ENCODE assay signal across 23 cellular contexts in the genomic region with DNA sequence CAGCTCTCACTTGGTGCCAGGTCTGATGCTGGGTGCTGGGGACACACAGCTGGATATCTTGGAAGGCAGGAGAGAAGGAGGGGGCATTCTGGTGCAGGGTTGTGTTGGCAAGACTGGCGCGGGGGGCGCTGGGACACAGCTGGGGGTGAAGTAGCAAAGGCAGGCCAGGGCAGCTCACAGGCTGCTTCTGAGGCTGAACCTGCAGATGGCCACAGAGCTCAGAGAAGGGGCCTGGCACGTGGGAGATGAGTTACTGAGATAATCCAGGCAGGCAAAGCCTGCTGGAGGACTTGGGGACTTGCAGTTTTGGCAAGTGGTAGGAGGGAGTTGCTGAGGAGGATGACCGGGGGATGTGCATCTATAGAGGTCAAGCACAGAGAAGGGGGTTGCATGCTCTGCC. TPM values are rescaled to one million over a fixed set of nuclear protein-coding genes. Genes with fewer than 3 reads are reported as not detected.
A peak's percentile ranks its signal among the peaks of the same experiment; 100 is the strongest.
DNase-seq lines count a peak whose midpoint lies in the region; ATAC-seq and TF ChIP-seq lines count a peak whose summit lies in the region.
"Had no signal": no experiment of that assay in that cellular context is flagged by ENCODE, and none has a peak within 500 bp of the region (broad histone marks: within the 10 kb centered on the region; RNA-seq: fewer than 3 reads in every experiment).

No MANE protein-coding gene starts in this region.

- no peaks in the 10 kb centered on the region for H3K27me3 Mint-ChIP-seq in dendritic cell treated with granulocyte-macrophage colony-stimulating factor and Interleukin-4, amounts not matched to agents 40 ng/mL and 50 ng/mL, for 4 days
- H3K27me3 Mint-ChIP-seq: stimulated activated naive CD8-positive, alpha-beta T cell treated with anti-CD3 and anti-CD28 coated beads, Interleukin-15, amount 100 ng/mL, for 72 hours had no signal

- WGBS in heart left ventricle, 4 donors: 68 to 74% (median 71%) methylated on average over 5 of the region's 5 CpGs

- no peaks in the 10 kb centered on the region for H3K9me3 Mint-ChIP-seq in dendritic cell treated with granulocyte-macrophage colony-stimulating factor and Interleukin-4, amounts not matched to agents 40 ng/mL and 50 ng/mL, for 4 days
- H3K9me3 Mint-ChIP-seq: stimulated activated naive CD8-positive, alpha-beta T cell treated with anti-CD3 and anti-CD28 coated beads, Interleukin-15, amount 100 ng/mL, for 72 hours had no signal

- H3K9me3 ChIP-seq in heart left ventricle (peaks cover 0 to 3% (median 0%) of the 10 kb centered on the region in 12 donors), upper lobe of right lung (no peaks in the 10 kb centered on the region)
- H3K9me3 ChIP-seq: breast epithelium, gastroesophageal sphincter, right lobe of liver, thyroid gland had no signal

- ATAC-seq in heart left ventricle (no peak), upper lobe of right lung (no peak), GM19463 (IDR thresholded peaks at IDR 0.05; ENCODE audit: unreplicated experiment) (no peak)
- ATAC-seq: gastroesophageal sphincter; stimulated activated naive CD8-positive, alpha-beta T cell treated with anti-CD3 and anti-CD28 coated beads, Interleukin-15, amount 100 ng/mL, for 72 hours had no signal

- H3K4me3 ChIP-seq in heart left ventricle (no peak overlapping the region), upper lobe of right lung (no peak overlapping the region)
- H3K4me3 ChIP-seq: breast epithelium, gastroesophageal sphincter, right lobe of liver, thyroid gland had no signal

- peaks cover 36% of the 10 kb centered on the region for H3K4me1 Mint-ChIP-seq in dendritic cell treated with granulocyte-macrophage colony-stimulating factor and Interleukin-4, amounts not matched to agents 40 ng/mL and 50 ng/mL, for 4 days (ENCODE audit: low read depth)
- H3K4me1 Mint-ChIP-seq: nephron had no signal

- H3K4me1 ChIP-seq in heart left ventricle (peaks cover 0 to 19% (median 0%) of the 10 kb centered on the region in 12 donors), upper lobe of right lung (no peaks in the 10 kb centered on the region)
- H3K4me1 ChIP-seq: breast epithelium, gastroesophageal sphincter, right lobe of liver had no signal

- peak overlapping the region; percentile 6 for H3K27ac Mint-ChIP-seq in dendritic cell treated with granulocyte-macrophage colony-stimulating factor and Interleukin-4, amounts not matched to agents 40 ng/mL and 50 ng/mL, for 4 days
- H3K27ac Mint-ChIP-seq: CD4-positive, CD25-positive, alpha-beta regulatory T cell; nephron had no signal

- H3K36me3 Mint-ChIP-seq in dendritic cell treated with granulocyte-macrophage colony-stimulating factor and Interleukin-4, amounts not matched to agents 40 ng/mL and 50 ng/mL, for 4 days (ENCODE audit: low read depth): no peaks in the 10 kb centered on the region
- H3K36me3 Mint-ChIP-seq: CD4-positive, CD25-positive, alpha-beta regulatory T cell had no signal

- H3K27me3 ChIP-seq in heart left ventricle: no peaks in the 10 kb centered on the region
- H3K27me3 ChIP-seq in upper lobe of right lung: no peaks in the 10 kb centered on the region
- H3K27me3 ChIP-seq: breast epithelium, gastroesophageal sphincter, right lobe of liver, thyroid gland had no signal

- DNase-seq in cardiac septum (ENCODE audit: low spot score) (peak; percentile 70), heart left ventricle (no peak), NCI-H82 treated with DMSO at 0.1 percent for 48 hours (lab: John Stamatoyannopoulos, UW; ENCODE audit: unreplicated experiment) (peak; percentile 50), upper lobe of right lung (peak; percentile 21), cerebellum (ENCODE audit: low spot score) (no peak), amniotic stem cell (lab: John Stamatoyannopoulos, UW) (no peak)
- DNase-seq: activated gamma-delta T cell treated with Interleukin-2 at 50 U/mL for 16 hours; CD4-positive, CD25-positive, alpha-beta regulatory T cell; cortex of kidney; NCI-H69; right lobe of liver; stimulated activated naive CD8-positive, alpha-beta T cell treated with anti-CD3 and anti-CD28 coated beads, Interleukin-15, amount 100 ng/mL, for 72 hours; thyroid gland had no signal

- TF ChIP-seq CTCF in heart left ventricle (IDR thresholded peaks at IDR 0.05): no peak
- TF ChIP-seq CTCF in upper lobe of right lung (IDR thresholded peaks at IDR 0.05): no peak

- H3K27ac ChIP-seq in heart left ventricle (no peak overlapping the region), upper lobe of right lung (no peak overlapping the region)
- H3K27ac ChIP-seq: breast epithelium, gastroesophageal sphincter, parathyroid adenoma, right lobe of liver had no signal

- no peaks in the 10 kb centered on the region for H3K36me3 ChIP-seq in heart left ventricle
- H3K36me3 ChIP-seq in upper lobe of right lung: no peaks in the 10 kb centered on the region
- H3K36me3 ChIP-seq: breast epithelium, gastroesophageal sphincter, right lobe of liver, thyroid gland had no signal

- H3K4me3 Mint-ChIP-seq in dendritic cell treated with granulocyte-macrophage colony-stimulating factor and Interleukin-4, amounts not matched to agents 40 ng/mL and 50 ng/mL, for 4 days: no peak overlapping the region
- H3K4me3 Mint-ChIP-seq: nephron; stimulated activated naive CD8-positive, alpha-beta T cell treated with anti-CD3 and anti-CD28 coated beads, Interleukin-15, amount 100 ng/mL, for 72 hours had no signal

- intact Hi-C loops in cardiac septum (cut with DNase I): no loop called here
- intact Hi-C loops in heart left ventricle (cut with DNase I): no loop called here
- intact Hi-C loops in dendritic cell treated with granulocyte-macrophage colony-stimulating factor and Interleukin-4, amounts not matched to agents 40 ng/mL and 50 ng/mL, for 4 days (cut with micrococcal nuclease): no loop called here
- intact Hi-C loops in upper lobe of right lung (cut with DNase I): no loop called here

- TF ChIP-seq POLR2A in heart left ventricle (IDR thresholded peaks at IDR 0.05): no peak

RNA-seq across cellular contexts. Expression of gene DGKD, which starts 16.2 kb away (rescaled TPM):
- total RNA-seq in cardiac septum: 100 TPM
- total RNA-seq in heart left ventricle: 10 to 100 TPM; 15.5 to 67.3 (median 42.8) TPM
- 10 to 100 TPM; 51.2 to 88.6 TPM for polyA plus RNA-seq in heart left ventricle
- total RNA-seq in upper lobe of right lung: 86.7 TPM
- 50.8 TPM for total RNA-seq in cerebellum

RNA-seq across cellular contexts. Expression of gene SAG, which starts 30.4 kb away (rescaled TPM):
- not detected for total RNA-seq in cardiac septum
- total RNA-seq in heart left ventricle: 1 to 10 TPM in 1 of 9 donors, not detected in 8; 1.4 TPM
- polyA plus RNA-seq in heart left ventricle: not detected
- total RNA-seq in upper lobe of right lung: not detected
- not detected for total RNA-seq in cerebellum
- total RNA-seq: breast epithelium, HT1080, liver, right lobe of liver had no signal
- polyA plus RNA-seq: AG04450; CD4-positive, CD25-positive, alpha-beta regulatory T cell; keratinocyte; liver had no signal

Comparison
In these comparisons a context has a peak if more than half of its experiments do, and no peak if none do; other contexts are left out.
1. DNase-seq: peak in cardiac septum (single experiment), NCI-H82 treated with DMSO at 0.1 percent for 48 hours (single experiment) and upper lobe of right lung (single experiment); none in heart left ventricle (0 of 5), cerebellum (single experiment) and amniotic stem cell (single experiment).